In genomic region chr14:20989787-20990600, GRCh38 we compare ENCODE assay signal across 8 cellular contexts. TPM values are rescaled to one million over a fixed set of nuclear protein-coding genes. Genes with fewer than 3 reads are reported as not detected.
DNase-seq lines count a peak whose midpoint lies in the region; ATAC-seq and TF ChIP-seq lines count a peak whose summit lies in the region.

A gene with protein sequence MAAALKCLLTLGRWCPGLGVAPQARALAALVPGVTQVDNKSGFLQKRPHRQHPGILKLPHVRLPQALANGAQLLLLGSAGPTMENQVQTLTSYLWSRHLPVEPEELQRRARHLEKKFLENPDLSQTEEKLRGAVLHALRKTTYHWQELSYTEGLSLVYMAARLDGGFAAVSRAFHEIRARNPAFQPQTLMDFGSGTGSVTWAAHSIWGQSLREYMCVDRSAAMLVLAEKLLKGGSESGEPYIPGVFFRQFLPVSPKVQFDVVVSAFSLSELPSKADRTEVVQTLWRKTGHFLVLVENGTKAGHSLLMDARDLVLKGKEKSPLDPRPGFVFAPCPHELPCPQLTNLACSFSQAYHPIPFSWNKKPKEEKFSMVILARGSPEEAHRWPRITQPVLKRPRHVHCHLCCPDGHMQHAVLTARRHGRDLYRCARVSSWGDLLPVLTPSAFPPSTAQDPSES (plus strand): TSS chr14:20989980. CDS start chr14:20990003, 23 bp downstream.

- peak within 1 kb of the TSS; percentile 48 for H3K27ac Mint-ChIP-seq in HFFc6
- H3K27ac Mint-ChIP-seq in activated naive CD4-positive, alpha-beta T cell treated with anti-CD3 and anti-CD28 coated beads, Interleukin-2, amount 50 U/mL, for 24 hours: peak within 1 kb of the TSS; percentile 90

- TF ChIP-seq CTCF in GM10248 (IDR thresholded peaks at IDR 0.05; ENCODE audit: control extremely low read depth, extremely low read depth, low read depth, missing control alignments) (peak; percentile 21), HFFc6 (IDR thresholded peaks at IDR 0.05) (peak; percentile 71)

- H3K4me3 Mint-ChIP-seq in HFFc6: peak within 1 kb of the TSS; percentile 86
- peak within 1 kb of the TSS; percentile 95 for H3K4me3 Mint-ChIP-seq in activated naive CD4-positive, alpha-beta T cell treated with anti-CD3 and anti-CD28 coated beads, Interleukin-2, amount 50 U/mL, for 24 hours

- CTCF ChIA-PET in GM10248 (lab: Yijun Ruan, JAX): interaction anchor here (8.6 to 9.6 kb wide), 2 partner anchors 17 to 19 kb away, joined by 57 to 102 read pairs; no protein-coding TSS in a partner anchor

- DNase-seq in GM10248 (ENCODE audit: extremely low spot score) (peak; percentile 91), HFFc6 (peak; percentile 99), NAMALWA (ENCODE audit: low spot score) (peak; percentile 98), glomerular endothelial cell (ENCODE audit: extremely low read depth, low read depth, low spot score) (peak; percentile 80), occipital lobe (lab: John Stamatoyannopoulos, UW) (peak; percentile 87)

- peaks cover 22% of the 10 kb centered on the region for H3K36me3 Mint-ChIP-seq in HFFc6 (ENCODE audit: low read depth)
- H3K36me3 Mint-ChIP-seq in activated naive CD4-positive, alpha-beta T cell treated with anti-CD3 and anti-CD28 coated beads, Interleukin-2, amount 50 U/mL, for 24 hours: peaks cover 12% of the 10 kb centered on the region

- H3K27ac ChIP-seq in temporal lobe (ENCODE audit: low read depth, low read length): peak within 1 kb of the TSS; percentile 51

- H3K4me1 Mint-ChIP-seq in HFFc6 (ENCODE audit: low read depth): peaks cover 53% of the 10 kb centered on the region
- peaks cover 31% of the 10 kb centered on the region for H3K4me1 Mint-ChIP-seq in activated naive CD4-positive, alpha-beta T cell treated with anti-CD3 and anti-CD28 coated beads, Interleukin-2, amount 50 U/mL, for 24 hours

- POLR2A ChIA-PET in GM10248 (lab: Yijun Ruan, JAX): no interaction called here

- no peaks in the 10 kb centered on the region for H3K9me3 Mint-ChIP-seq in HFFc6
- H3K9me3 Mint-ChIP-seq in activated naive CD4-positive, alpha-beta T cell treated with anti-CD3 and anti-CD28 coated beads, Interleukin-2, amount 50 U/mL, for 24 hours: no peaks in the 10 kb centered on the region

- ATAC-seq in SK-N-SH treated with all-trans-retinoic acid at 6 μM for 48 hours: peak; percentile 97

- H3K27me3 Mint-ChIP-seq in HFFc6 (ENCODE audit: insufficient read depth): peaks cover 2% of the 10 kb centered on the region; the same call in 1 of the 2 replicates
- peaks cover 1% of the 10 kb centered on the region for H3K27me3 Mint-ChIP-seq in activated naive CD4-positive, alpha-beta T cell treated with anti-CD3 and anti-CD28 coated beads, Interleukin-2, amount 50 U/mL, for 24 hours

TF ChIP-seq in SK-N-SH treated with all-trans-retinoic acid at 6 μM for 48 hours, 23 proteins besides CTCF, POLR2A, EP300 and RAD21:
- TF ChIP-seq ZFP30 (CRISPR knock-in tag; IDR thresholded peaks at IDR 0.05): no peak
- TF ChIP-seq ZNF8 (CRISPR knock-in tag; IDR thresholded peaks at IDR 0.05): no peak
- 0 out of 2 replicates have a peak, but pooled peaks have one; percentile 9 for TF ChIP-seq SNAI2 (CRISPR knock-in tag; IDR thresholded peaks at IDR 0.05)

RNA-seq across cellular contexts. Expression of the gene that starts here (rescaled TPM):
- total RNA-seq in HFFc6 (2021; fragmentation: NEBNext Ultra II Directional; extraction: Animal tissue kit (Norgen Biotek cat#: 25700)): 10 to 100 TPM; 29.3 to 34.0 (median 32.7) TPM
- 47.3 and 62.2 TPM in 2 replicates for total RNA-seq in glomerular endothelial cell
- 29.0 TPM for total RNA-seq in occipital lobe
- 20.2 TPM for total RNA-seq in temporal lobe

Comparison
In these comparisons a context has a peak if more than half of its experiments do, and no peak if none do; other contexts are left out.
1. Peak in every context shown above with its lines: DNase-seq, ATAC-seq and H3K27ac ChIP-seq.